11 cellular contexts compared by ENCODE assay signal in the genomic region with DNA sequence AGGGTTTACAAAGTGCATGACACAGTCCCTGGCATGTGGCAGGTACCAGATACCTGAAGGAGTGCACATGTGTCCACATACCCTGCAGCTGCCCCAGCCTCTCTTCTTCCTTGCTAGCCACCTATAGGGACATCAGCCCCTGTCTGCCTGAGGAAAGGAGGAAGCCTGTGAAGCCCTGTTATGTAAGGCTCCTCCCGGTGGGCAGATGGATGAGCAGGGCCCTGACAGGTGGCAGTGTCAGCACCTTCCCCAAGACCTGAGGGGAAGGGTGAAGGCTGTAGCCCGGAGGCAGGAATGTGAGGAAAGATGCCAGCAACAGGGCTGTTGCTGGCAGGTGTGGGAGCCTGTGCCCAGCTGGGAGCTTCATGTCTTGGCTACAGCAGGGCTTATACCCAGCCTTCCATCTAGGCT. TPM values are rescaled to one million over a fixed set of nuclear protein-coding genes. Genes with fewer than 3 reads are reported as not detected.
A peak's percentile ranks its signal among the peaks of the same experiment; 100 is the strongest.
DNase-seq lines count a peak whose midpoint lies in the region; ATAC-seq and TF ChIP-seq lines count a peak whose summit lies in the region.
"Had no signal": no experiment of that assay in that cellular context is flagged by ENCODE, and none has a peak within 500 bp of the region (broad histone marks: within the 10 kb centered on the region; RNA-seq: fewer than 3 reads in every experiment).

No MANE protein-coding gene starts in this region.

- H3K4me1 ChIP-seq in lower lobe of right lung: peaks cover 31% of the 10 kb centered on the region
- H3K4me1 ChIP-seq in mesendoderm (ENCODE audit: control insufficient read depth, low read depth, low read length): peaks cover 4% of the 10 kb centered on the region

- H3K4me2 ChIP-seq in mesendoderm (ENCODE audit: low read length): no peak overlapping the region

- no peaks in the 10 kb centered on the region for H3K27me3 ChIP-seq in lower lobe of right lung (ENCODE audit: low read depth)
- H3K27me3 ChIP-seq in mesendoderm (ENCODE audit: insufficient read depth, low read length, poor library complexity): no peaks in the 10 kb centered on the region
- H3K27me3 ChIP-seq: BLaER1 treated with 17β-estradiol and CSF1 and Interleukin-3, amounts not matched to agents 10 nM and 100 nM had no signal

- H3K36me3 Mint-ChIP-seq in activated naive CD4-positive, alpha-beta T cell treated with anti-CD3 and anti-CD28 coated beads, Interleukin-2, amount 50 U/mL, for 24 hours: peaks cover 13% of the 10 kb centered on the region

- H2BK15ac ChIP-seq in mesendoderm (replicated peaks; ENCODE audit: low read depth): no peak overlapping the region

- H2AK5ac ChIP-seq in mesendoderm (ENCODE audit: low read length): no peak overlapping the region

- H3K18ac ChIP-seq in mesendoderm (ENCODE audit: low read length): no peak overlapping the region

- no peak overlapping the region for H2BK120ac ChIP-seq in mesendoderm (ENCODE audit: low read depth, low read length)

- no peak overlapping the region for H3K27ac Mint-ChIP-seq in stimulated activated naive CD8-positive, alpha-beta T cell treated with anti-CD3 and anti-CD28 coated beads, Interleukin-15, amount 100 ng/mL, for 72 hours
- peak overlapping the region; percentile 89 for H3K27ac Mint-ChIP-seq in activated naive CD4-positive, alpha-beta T cell treated with anti-CD3 and anti-CD28 coated beads, Interleukin-2, amount 50 U/mL, for 24 hours

- H3K27me3 Mint-ChIP-seq in stimulated activated naive CD8-positive, alpha-beta T cell treated with anti-CD3 and anti-CD28 coated beads, Interleukin-15, amount 100 ng/mL, for 72 hours: no peaks in the 10 kb centered on the region
- H3K27me3 Mint-ChIP-seq in activated naive CD4-positive, alpha-beta T cell treated with anti-CD3 and anti-CD28 coated beads, Interleukin-2, amount 50 U/mL, for 24 hours: no peaks in the 10 kb centered on the region

- no peak overlapping the region for H4K5ac ChIP-seq in mesendoderm (ENCODE audit: low read length)

- no peaks in the 10 kb centered on the region for H3K9me3 Mint-ChIP-seq in stimulated activated naive CD8-positive, alpha-beta T cell treated with anti-CD3 and anti-CD28 coated beads, Interleukin-15, amount 100 ng/mL, for 72 hours
- H3K9me3 Mint-ChIP-seq in activated naive CD4-positive, alpha-beta T cell treated with anti-CD3 and anti-CD28 coated beads, Interleukin-2, amount 50 U/mL, for 24 hours: no peaks in the 10 kb centered on the region

- H3K56ac ChIP-seq in mesendoderm (ENCODE audit: low read length): no peak overlapping the region

- H4K8ac ChIP-seq in mesendoderm (ENCODE audit: low read depth, low read length): no peak overlapping the region

- no peak overlapping the region for H3K23ac ChIP-seq in mesendoderm (ENCODE audit: low read length)

- no peaks in the 10 kb centered on the region for H3K9me3 ChIP-seq in lower lobe of right lung
- H3K9me3 ChIP-seq: BLaER1 treated with 17β-estradiol and CSF1 and Interleukin-3, amounts not matched to agents 10 nM and 100 nM had no signal

- peaks cover 100% of the 10 kb centered on the region for H3K4me1 Mint-ChIP-seq in stimulated activated naive CD8-positive, alpha-beta T cell treated with anti-CD3 and anti-CD28 coated beads, Interleukin-15, amount 100 ng/mL, for 72 hours
- peaks cover 96% of the 10 kb centered on the region for H3K4me1 Mint-ChIP-seq in activated naive CD4-positive, alpha-beta T cell treated with anti-CD3 and anti-CD28 coated beads, Interleukin-2, amount 50 U/mL, for 24 hours

- H3K27ac ChIP-seq in lower lobe of right lung: no peak overlapping the region
- no peak overlapping the region for H3K27ac ChIP-seq in mesendoderm (ENCODE audit: low read depth, low read length)
- H3K27ac ChIP-seq: BLaER1 treated with 17β-estradiol and CSF1 and Interleukin-3, amounts not matched to agents 10 nM and 100 nM; HL-60 had no signal

- H3K36me3 ChIP-seq in lower lobe of right lung: peaks cover 57% of the 10 kb centered on the region
- H3K36me3 ChIP-seq in mesendoderm (ENCODE audit: control insufficient read depth, insufficient read depth, low read length): peaks cover 3% of the 10 kb centered on the region

- H2BK5ac ChIP-seq in mesendoderm (ENCODE audit: low read length): no peak overlapping the region

- H3K4me3 ChIP-seq in lower lobe of right lung (no peak overlapping the region), mesendoderm (ENCODE audit: low read length) (no peak overlapping the region)
- H3K4me3 ChIP-seq: BLaER1 treated with 17β-estradiol and CSF1 and Interleukin-3, amounts not matched to agents 10 nM and 100 nM had no signal

- no peak for TF ChIP-seq CTCF in lower lobe of right lung (IDR thresholded peaks at IDR 0.05)

- no peak for DNase-seq in stimulated activated naive CD8-positive, alpha-beta T cell treated with anti-CD3 and anti-CD28 coated beads, Interleukin-15, amount 100 ng/mL, for 72 hours
- no peak for DNase-seq in stimulated activated naive CD8-positive, alpha-beta T cell treated with anti-CD3 and anti-CD28 coated beads, Interleukin-15, Interleukin-2, amounts not matched to agents 100 U/mL and 50 U/mL, for 24 hours
- DNase-seq in lower lobe of right lung (peak; percentile 12), ureter (ENCODE audit: low spot score) (peak; percentile 31), NCI-H446 treated with DMSO at 0.1 percent for 48 hours (lab: John Stamatoyannopoulos, UW) (no peak), GM19240 (ENCODE audit: insufficient read length, low spot score) (no peak), mesendoderm (no peak)
- DNase-seq: OCI-M1 had no signal

- H3K79me2 ChIP-seq in mesendoderm (ENCODE audit: control insufficient read depth, insufficient read depth, low read length): peaks cover 7% of the 10 kb centered on the region

- peak overlapping the region; percentile 62 to 76 for H3K4me3 Mint-ChIP-seq in stimulated activated naive CD8-positive, alpha-beta T cell treated with anti-CD3 and anti-CD28 coated beads, Interleukin-15, amount 100 ng/mL, for 72 hours
- H3K4me3 Mint-ChIP-seq in activated naive CD4-positive, alpha-beta T cell treated with anti-CD3 and anti-CD28 coated beads, Interleukin-2, amount 50 U/mL, for 24 hours: peak overlapping the region; percentile 60

- intact Hi-C loops in lower lobe of right lung (cut with DNase I): no loop called here

- peaks cover 28% of the 10 kb centered on the region for H3K79me1 ChIP-seq in mesendoderm (ENCODE audit: low read length)

- ATAC-seq in stimulated activated naive CD8-positive, alpha-beta T cell treated with anti-CD3 and anti-CD28 coated beads, Interleukin-15, amount 100 ng/mL, for 72 hours: no peak
- ATAC-seq in stimulated activated naive CD8-positive, alpha-beta T cell treated with anti-CD3 and anti-CD28 coated beads, Interleukin-15, Interleukin-2, amounts not matched to agents 100 U/mL and 50 U/mL, for 24 hours: no peak
- no peak for ATAC-seq in lower lobe of right lung

- no peak overlapping the region for H3K9ac ChIP-seq in mesendoderm (ENCODE audit: low read length)
- H3K9ac ChIP-seq: BLaER1 treated with 17β-estradiol and CSF1 and Interleukin-3, amounts not matched to agents 10 nM and 100 nM had no signal

- WGBS in mesendoderm (ENCODE audit: extremely low coverage, insufficient coverage, low lambda C conversion rate): no CpG with 5 or more reads among the region's 2 CpGs

- no peak overlapping the region for H3K4ac ChIP-seq in mesendoderm (ENCODE audit: low read depth, low read length)

RNA-seq across cellular contexts. Expression of a gene that starts 21.7 kb away (rescaled TPM):
- total RNA-seq in lower lobe of right lung: 5.7 TPM
- total RNA-seq in ureter: 3.6 TPM
- 24.2 TPM for polyA plus RNA-seq in mesendoderm (2013, experiment 1 of 2)
- 22.1 TPM for polyA plus RNA-seq in mesendoderm (2013, experiment 2 of 2)

RNA-seq across cellular contexts. Expression of a gene that starts 40.5 kb away (rescaled TPM):
- total RNA-seq in lower lobe of right lung: 249 TPM
- total RNA-seq in ureter: 324 TPM
- polyA plus RNA-seq in mesendoderm (2013, experiment 1 of 2): 654 TPM
- 649 TPM for polyA plus RNA-seq in mesendoderm (2013, experiment 2 of 2)

Comparison
In these comparisons a context has a peak if more than half of its experiments do, and no peak if none do; other contexts are left out.
1. DNase-seq: peak in lower lobe of right lung (single experiment) and ureter (single experiment); none in stimulated activated naive CD8-positive, alpha-beta T cell treated with anti-CD3 and anti-CD28 coated beads, Interleukin-15, amount 100 ng/mL, for 72 hours (0 of 2), stimulated activated naive CD8-positive, alpha-beta T cell treated with anti-CD3 and anti-CD28 coated beads, Interleukin-15, Interleukin-2, amounts not matched to agents 100 U/mL and 50 U/mL, for 24 hours (single experiment), NCI-H446 treated with DMSO at 0.1 percent for 48 hours (single experiment), GM19240 (single experiment) and mesendoderm (single experiment).